ENCODE assay signal across 8 cellular contexts in the genomic region with DNA sequence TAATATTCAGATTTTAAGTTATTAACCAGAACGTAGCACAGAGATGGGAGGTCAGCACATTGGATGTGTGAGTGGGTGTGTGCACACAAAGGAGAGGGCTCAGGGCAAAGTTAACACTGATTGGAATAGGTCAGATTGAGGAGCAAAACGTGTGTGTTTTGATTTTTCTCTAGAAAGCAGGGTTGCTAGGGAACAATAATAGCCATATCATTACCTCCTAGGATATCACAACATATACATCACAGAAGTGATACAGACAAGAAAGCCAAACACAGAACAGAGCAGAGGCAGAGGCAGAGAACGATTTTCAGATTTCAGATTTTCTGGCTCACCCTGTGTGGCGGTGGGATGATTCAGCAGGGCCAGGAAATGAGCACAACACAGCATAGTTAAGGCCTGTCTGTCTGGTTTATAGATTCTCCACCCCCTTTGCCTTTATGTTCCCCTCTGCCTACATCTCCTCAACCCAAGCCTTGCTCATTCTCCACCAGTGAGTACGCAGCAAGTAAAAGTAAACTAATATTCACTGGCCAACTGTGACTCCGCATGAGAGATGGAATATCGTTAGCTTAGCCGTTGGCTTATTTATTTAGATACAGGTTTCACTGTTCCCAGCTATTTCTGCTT.
DNase-seq lines count a peak whose midpoint lies in the region; ATAC-seq and TF ChIP-seq lines count a peak whose summit lies in the region.

No MANE protein-coding gene starts in this region.

- H3K4me1 Mint-ChIP-seq in activated T-cell treated with anti-CD3 and anti-CD28 coated beads, Interleukin-2, amount 50 U/mL, for 24 hours (ENCODE audit: low read depth) = peaks cover 25% of the 10 kb centered on the region
- no peaks in the 10 kb centered on the region for H3K4me1 Mint-ChIP-seq in stimulated activated memory B cell treated with anti-CD40 and anti-IgM and Interleukin-4, amounts not matched to agents 10 μg/mL and 1 μg/mL and 100 μg/mL, for 72 hours

- H3K9ac ChIP-seq in stomach smooth muscle (ENCODE audit: low read length in 2 of 2) = peak overlapping the region; percentile 21 to 66

- H3K4me3 ChIP-seq in stomach smooth muscle (ENCODE audit: low read length in 2 of 2) = peak overlapping the region in 1 of 2 donors; percentile 15

- no peaks in the 10 kb centered on the region for H3K27me3 Mint-ChIP-seq in activated T-cell treated with anti-CD3 and anti-CD28 coated beads, Interleukin-2, amount 50 U/mL, for 24 hours
- H3K27me3 Mint-ChIP-seq in stimulated activated memory B cell treated with anti-CD40 and anti-IgM and Interleukin-4, amounts not matched to agents 10 μg/mL and 1 μg/mL and 100 μg/mL, for 72 hours = peaks cover 2% of the 10 kb centered on the region

- no peaks in the 10 kb centered on the region for H3K9me3 ChIP-seq in stomach smooth muscle (ENCODE audit: control insufficient read depth in 2 of 2, low read length in 2 of 2)

- H3K27ac Mint-ChIP-seq in activated T-cell treated with anti-CD3 and anti-CD28 coated beads, Interleukin-2, amount 50 U/mL, for 24 hours = peak overlapping the region; percentile 71
- no peak overlapping the region for H3K27ac Mint-ChIP-seq in stimulated activated memory B cell treated with anti-CD40 and anti-IgM and Interleukin-4, amounts not matched to agents 10 μg/mL and 1 μg/mL and 100 μg/mL, for 72 hours

- H3K9me3 Mint-ChIP-seq in activated T-cell treated with anti-CD3 and anti-CD28 coated beads, Interleukin-2, amount 50 U/mL, for 24 hours = no peaks in the 10 kb centered on the region
- H3K9me3 Mint-ChIP-seq in stimulated activated memory B cell treated with anti-CD40 and anti-IgM and Interleukin-4, amounts not matched to agents 10 μg/mL and 1 μg/mL and 100 μg/mL, for 72 hours = no peaks in the 10 kb centered on the region

- peaks cover 38% of the 10 kb centered on the region for H3K4me1 ChIP-seq in stomach smooth muscle (ENCODE audit: control insufficient read depth, insufficient read depth, low read length)

- peak; percentile 38 for DNase-seq in activated T-cell treated with anti-CD3 and anti-CD28 coated beads, Interleukin-2, amount 50 U/mL, for 24 hours
- no peak for DNase-seq in activated T-cell treated with anti-CD3 and anti-CD28 coated beads, Interleukin-2, amount 50 U/mL, for 1 hour
- peak; percentile 61 for DNase-seq in glomerular endothelial cell (ENCODE audit: extremely low read depth, low read depth, low spot score)

- H3K36me3 ChIP-seq in stomach smooth muscle (ENCODE audit: control insufficient read depth in 2 of 2, insufficient read depth in 2 of 2, low read length in 2 of 2) = no peaks in the 10 kb centered on the region

- ATAC-seq in SK-N-SH treated with all-trans-retinoic acid at 6 μM for 48 hours (peak; percentile 93), GM21390 (IDR thresholded peaks at IDR 0.05; ENCODE audit: unreplicated experiment) (no peak), GM21723 (IDR thresholded peaks at IDR 0.05; ENCODE audit: unreplicated experiment) (no peak)
- ATAC-seq in stimulated activated memory B cell treated with anti-CD40 and anti-IgM and Interleukin-4, amounts not matched to agents 10 μg/mL and 1 μg/mL and 100 μg/mL, for 72 hours = no peak

- no peaks in the 10 kb centered on the region for H3K27me3 ChIP-seq in stomach smooth muscle (ENCODE audit: control insufficient read depth in 1 of 2, insufficient read depth in 2 of 2, low read length in 2 of 2)

- H3K27ac ChIP-seq in stomach smooth muscle (ENCODE audit: low read length) = peak overlapping the region; percentile 95

- no peak overlapping the region for H3K4me3 Mint-ChIP-seq in activated T-cell treated with anti-CD3 and anti-CD28 coated beads, Interleukin-2, amount 50 U/mL, for 24 hours
- no peak overlapping the region for H3K4me3 Mint-ChIP-seq in stimulated activated memory B cell treated with anti-CD40 and anti-IgM and Interleukin-4, amounts not matched to agents 10 μg/mL and 1 μg/mL and 100 μg/mL, for 72 hours

- no peaks in the 10 kb centered on the region for H3K36me3 Mint-ChIP-seq in activated T-cell treated with anti-CD3 and anti-CD28 coated beads, Interleukin-2, amount 50 U/mL, for 24 hours (ENCODE audit: low read depth)
- H3K36me3 Mint-ChIP-seq in stimulated activated memory B cell treated with anti-CD40 and anti-IgM and Interleukin-4, amounts not matched to agents 10 μg/mL and 1 μg/mL and 100 μg/mL, for 72 hours = no peaks in the 10 kb centered on the region

TF ChIP-seq in SK-N-SH treated with all-trans-retinoic acid at 6 μM for 48 hours, 23 proteins besides CTCF, POLR2A, EP300 and RAD21:
- TF ChIP-seq ZFP3 (CRISPR knock-in tag; IDR thresholded peaks at IDR 0.05) (0 out of 2 replicates have a peak, but pooled peaks have one; percentile 20), ARNTL (CRISPR knock-in tag; IDR thresholded peaks at IDR 0.05; ENCODE audit: borderline replicate concordance, low read depth) (no peak)
